ENCODE assay signal across 24 cellular contexts in the genomic region with DNA sequence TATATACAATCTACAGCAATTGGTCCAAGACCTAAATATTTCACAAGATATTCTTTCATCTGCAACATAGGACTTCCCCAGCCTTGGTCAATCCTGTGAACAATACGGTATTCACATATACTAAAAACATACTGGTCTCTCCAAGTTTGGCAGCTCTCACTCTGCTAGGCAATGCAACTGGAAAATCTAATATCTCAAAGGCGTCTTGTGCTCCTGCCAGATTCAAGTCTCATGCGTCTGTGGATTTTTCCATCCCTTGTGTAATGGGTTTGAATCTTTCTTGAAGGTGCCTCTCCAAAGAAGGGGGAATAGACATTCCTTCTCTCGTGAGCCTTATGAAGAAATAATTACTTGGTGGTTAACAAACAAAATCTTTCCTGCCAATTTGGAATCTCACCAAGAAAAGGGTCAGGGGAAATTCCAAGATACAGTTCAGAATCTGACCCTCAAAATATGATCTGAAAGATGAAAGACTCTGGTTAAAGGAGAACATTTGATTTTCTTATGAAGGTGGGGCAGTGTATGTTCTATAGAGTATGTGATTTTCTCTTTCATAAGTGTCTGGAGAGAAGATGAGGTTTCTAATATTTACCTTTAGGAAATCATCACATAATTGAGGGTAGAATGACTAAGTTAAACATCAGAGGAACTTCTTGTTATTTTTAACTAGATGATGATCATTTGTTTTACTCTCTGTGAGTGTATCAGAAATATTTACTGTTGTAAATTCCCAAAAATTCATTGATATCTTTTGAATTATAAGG. TPM values are rescaled to one million over a fixed set of nuclear protein-coding genes. Genes with fewer than 3 reads are reported as not detected.
DNase-seq lines count a peak whose midpoint lies in the region; ATAC-seq and TF ChIP-seq lines count a peak whose summit lies in the region.
"Had no signal": no experiment of that assay in that cellular context is flagged by ENCODE, and none has a peak within 500 bp of the region (broad histone marks: within the 10 kb centered on the region; RNA-seq: fewer than 3 reads in every experiment).

No MANE protein-coding gene starts in this region.

- H2BK15ac ChIP-seq in mesenchymal stem cell (ENCODE audit: low read depth, poor library complexity, severe bottlenecking) = no peak overlapping the region

- BruUV-seq in PC-3 (replicated peaks; lab: Mats Ljungman, UMichigan) = no TSS peak

- POLR2A ChIA-PET in PC-3 (lab: Charles Lee; ENCODE audit: unreplicated experiment) (no interaction called here), SK-N-SH (lab: Yijun Ruan, JAX) (no interaction called here)

- H3F3A ChIP-seq in PC-3 (ENCODE audit: low read length, unreplicated experiment) (no peaks in the 10 kb centered on the region), SK-N-SH (replicated peaks; ENCODE audit: insufficient read depth) (no peaks in the 10 kb centered on the region)

- H2BK120ac ChIP-seq in mesenchymal stem cell (ENCODE audit: low read depth, low read length) = no peak overlapping the region

- H3K79me1 ChIP-seq in mesenchymal stem cell (replicated peaks; ENCODE audit: low read length, poor library complexity, severe bottlenecking) = no peaks in the 10 kb centered on the region

- H4K20me1 ChIP-seq in PC-3 (ENCODE audit: low read length) = no peaks in the 10 kb centered on the region
- no peaks in the 10 kb centered on the region for H4K20me1 ChIP-seq in SK-N-SH (ENCODE audit: insufficient read depth)

- ATAC-seq in PC-3 (peak; percentile 77), GM21576 (IDR thresholded peaks at IDR 0.05; ENCODE audit: unreplicated experiment) (no peak)
- ATAC-seq: activated CD8-positive, alpha-beta memory T cell treated with anti-CD3 and anti-CD28 coated beads, Interleukin-2, amount 10 ng/mL, durations not matched to agents 7 days and 5 days; body of pancreas; stimulated activated naive CD8-positive, alpha-beta T cell treated with anti-CD3 and anti-CD28 coated beads, Interleukin-15, Interleukin-2, amounts not matched to agents 100 U/mL and 50 U/mL, for 24 hours had no signal

- H3K4me1 ChIP-seq in PC-3 (ENCODE audit: insufficient read depth, low read length) (peaks cover 30% of the 10 kb centered on the region), mesenchymal stem cell (ENCODE audit: control insufficient read depth, insufficient read depth, low read depth, low read length) (peaks cover 5% of the 10 kb centered on the region), SK-N-SH (ENCODE audit: control insufficient read depth in 1 of 2, insufficient read depth in 2 of 2, low read depth in 1 of 2, low read length in 1 of 2) (peaks cover 6 to 9% of the 10 kb centered on the region in 2 experiments; a peak in 3 of 4 replicates)
- H3K4me1 ChIP-seq: spleen, thyroid gland had no signal

- peak overlapping the region in 1 of 2 experiments; percentile 18 for H3K14ac ChIP-seq in mesenchymal stem cell (ENCODE audit: low read length in 2 of 2)

- H2AK5ac ChIP-seq in mesenchymal stem cell (ENCODE audit: low read length, severe bottlenecking) = no peak overlapping the region

- intact Hi-C loops in PC-3 (cut with micrococcal nuclease) = no loop called here

- no peak for TF ChIP-seq RAD21 in SK-N-SH (IDR thresholded peaks at IDR 0.05; ENCODE audit: low read length)

- H4K8ac ChIP-seq in mesenchymal stem cell (ENCODE audit: low read length) = no peak overlapping the region

- H4K91ac ChIP-seq in mesenchymal stem cell (ENCODE audit: low read length) = no peak overlapping the region

- H3K79me2 ChIP-seq in PC-3 (ENCODE audit: low read length) (no peaks in the 10 kb centered on the region), SK-N-SH (ENCODE audit: insufficient read depth) (no peaks in the 10 kb centered on the region)
- H3K79me2 ChIP-seq: hepatocyte had no signal

- H3K23ac ChIP-seq in mesenchymal stem cell (ENCODE audit: low read length in 2 of 2) = no peak overlapping the region

- DNase-seq in COLO829 (ENCODE audit: low spot score) (peak; percentile 13), PC-3 (peak; percentile 50), cardiac fibroblast (ENCODE audit: low read depth in 2 of 2) (peak; percentile 66 to 72), mesenchymal stem cell (peak; percentile 23), HuH-7.5 (ENCODE audit: low spot score) (no peak), SK-N-SH (no peak), COLO668 (lab: John Stamatoyannopoulos, UW; ENCODE audit: unreplicated experiment) (no peak)
- DNase-seq: activated CD4-positive, alpha-beta T cell treated with anti-CD3 and anti-CD28 coated beads, Interleukin-2, amount 10 ng/mL, durations not matched to agents 24 days and 14 days; activated CD8-positive, alpha-beta memory T cell treated with anti-CD3 and anti-CD28 coated beads, Interleukin-2, amount 10 ng/mL, durations not matched to agents 7 days and 5 days; body of pancreas; cortex of kidney; immature natural killer cell; KG1; MV-4-11; NCI-H187; NCI-H82; spleen; stimulated activated CD4-positive, alpha-beta T cell treated with anti-CD3 and anti-CD28 coated beads, Interleukin-4, amount 100 ng/mL, for 1 hour; stimulated activated naive CD8-positive, alpha-beta T cell treated with anti-CD3 and anti-CD28 coated beads, Interleukin-15, Interleukin-2, amounts not matched to agents 100 U/mL and 50 U/mL, for 24 hours; T-helper 1 cell; thyroid gland had no signal

- H2BK5ac ChIP-seq in mesenchymal stem cell (ENCODE audit: low read depth, low read length, poor library complexity, severe bottlenecking) = no peak overlapping the region

- no peak for TF ChIP-seq CTCF in PC-3 (conservative IDR thresholded peaks at IDR 0.05; ENCODE audit: low read depth, low read length)
- no peak for TF ChIP-seq CTCF in cardiac fibroblast (IDR thresholded peaks at IDR 0.05; ENCODE audit: low read depth, low read length)
- no peak for TF ChIP-seq CTCF in SK-N-SH (IDR thresholded peaks at IDR 0.05)

- H3K9me2 ChIP-seq in PC-3 (replicated peaks; ENCODE audit: low read length) (no peaks in the 10 kb centered on the region), SK-N-SH (no peaks in the 10 kb centered on the region)

- no peak overlapping the region for H3K4ac ChIP-seq in mesenchymal stem cell (ENCODE audit: low read depth in 1 of 2, low read length in 2 of 2)

- H3K4me3 ChIP-seq in PC-3 (ENCODE audit: low read length) = peak overlapping the region; percentile 22; the same call in 1 of the 2 replicates
- no peak overlapping the region for H3K4me3 ChIP-seq in cardiac fibroblast (replicated peaks in 1 of 2; ENCODE audit: low read depth in 2 of 2, low read length in 2 of 2)
- no peak overlapping the region for H3K4me3 ChIP-seq in mesenchymal stem cell (ENCODE audit: insufficient read depth in 1 of 2, low read depth in 1 of 2, low read length in 2 of 2)
- no peak overlapping the region for H3K4me3 ChIP-seq in SK-N-SH (ENCODE audit: low read depth in 2 of 2, low read length in 1 of 2)
- H3K4me3 ChIP-seq: body of pancreas, hepatocyte, mucosa of descending colon, spleen, thyroid gland had no signal

- H2BK12ac ChIP-seq in mesenchymal stem cell (ENCODE audit: low read length in 2 of 2) = no peak overlapping the region

- CTCF ChIA-PET in PC-3 (lab: Charles Lee) (no interaction called here), SK-N-SH (lab: Yijun Ruan, JAX) (interaction anchor here (1.5 kb wide), 1 partner anchor 12 kb away, joined by 3 read pairs; no protein-coding TSS in a partner anchor)

- TF ChIP-seq EP300 in SK-N-SH (IDR thresholded peaks at IDR 0.05; ENCODE audit: borderline replicate concordance in 1 of 2, low read depth in 1 of 2, low read length in 1 of 2) = no peak

- 92% methylated on average over 3 of the region's 4 CpGs for WGBS in mesenchymal stem cell
- WGBS in SK-N-SH (ENCODE audit: low lambda C conversion rate) = 60% methylated on average over 4 of the region's 4 CpGs

- H3K27me3 ChIP-seq in PC-3 (ENCODE audit: low read length) (no peaks in the 10 kb centered on the region), mesenchymal stem cell (ENCODE audit: control insufficient read depth in 1 of 2, insufficient read depth in 1 of 2, low read length in 2 of 2) (no peaks in the 10 kb centered on the region), SK-N-SH (ENCODE audit: insufficient read depth) (no peaks in the 10 kb centered on the region)
- H3K27me3 ChIP-seq: body of pancreas, hepatocyte, thyroid gland had no signal

- peak overlapping the region; percentile 43; the same call in 1 of the 2 replicates for H2AFZ ChIP-seq in PC-3 (ENCODE audit: low read length)
- H2AFZ ChIP-seq in mesenchymal stem cell (ENCODE audit: low read depth, low read length) = no peak overlapping the region
- no peak overlapping the region for H2AFZ ChIP-seq in SK-N-SH (ENCODE audit: low read depth)
- H2AFZ ChIP-seq: hepatocyte had no signal

- no peak overlapping the region for H3K9ac ChIP-seq in PC-3 (ENCODE audit: low read length)
- H3K9ac ChIP-seq in mesenchymal stem cell (ENCODE audit: low read length) = no peak overlapping the region
- no peak overlapping the region for H3K9ac ChIP-seq in SK-N-SH

- H3K4me2 ChIP-seq in PC-3 (ENCODE audit: low read length) = peak overlapping the region; percentile 66
- H3K4me2 ChIP-seq in mesenchymal stem cell (ENCODE audit: low read length, poor library complexity, severe bottlenecking) = no peak overlapping the region
- no peak overlapping the region for H3K4me2 ChIP-seq in SK-N-SH
- H3K4me2 ChIP-seq: hepatocyte had no signal

- H3K36me3 ChIP-seq in PC-3 (ENCODE audit: low read depth, low read length) (no peaks in the 10 kb centered on the region), mesenchymal stem cell (ENCODE audit: control insufficient read depth in 1 of 2, insufficient read depth in 2 of 2, low read depth in 1 of 2, low read length in 2 of 2) (no peaks in the 10 kb centered on the region), SK-N-SH (replicated peaks in 1 of 2; ENCODE audit: control insufficient read depth in 1 of 2, insufficient read depth in 2 of 2, low read length in 1 of 2) (no peaks in the 10 kb centered on the region)
- H3K36me3 ChIP-seq: spleen, thyroid gland had no signal

- H3K27ac ChIP-seq in PC-3 (ENCODE audit: low read length) (peak overlapping the region; percentile 27), mesenchymal stem cell (ENCODE audit: low read length, poor library complexity, severe bottlenecking) (no peak overlapping the region), SK-N-SH (ENCODE audit: low read depth in 2 of 2, low read length in 1 of 2) (no peak overlapping the region)
- H3K27ac ChIP-seq: body of pancreas, hepatocyte, spleen, thyroid gland had no signal

- H3K9me3 ChIP-seq in PC-3 (ENCODE audit: low read length) (no peaks in the 10 kb centered on the region), mesenchymal stem cell (ENCODE audit: control insufficient read depth, low read length) (no peaks in the 10 kb centered on the region), SK-N-SH (no peaks in the 10 kb centered on the region)
- H3K9me3 ChIP-seq: body of pancreas, mucosa of descending colon, spleen, thyroid gland had no signal

- H3K18ac ChIP-seq in mesenchymal stem cell (ENCODE audit: low read depth in 1 of 2, low read length in 2 of 2) = no peak overlapping the region

RNA-seq across cellular contexts. Expression of a gene that starts 27.6 kb away (rescaled TPM):
- total RNA-seq in PC-3 (2014; rRNA removed) = 26.8 and 30.7 TPM in 2 replicates
- polyA plus RNA-seq in mesenchymal stem cell (2013, experiment 1 of 2) = 17.4 TPM
- polyA plus RNA-seq in mesenchymal stem cell (2013, experiment 2 of 2) = 19.2 TPM
- polyA plus RNA-seq in SK-N-SH (2012; rRNA removed) = 33.9 and 41.3 TPM in 2 replicates
- 32.1 and 33.3 TPM in 2 replicates for polyA plus RNA-seq in SK-N-SH (2012; cell fraction: cytosol; rRNA removed)
- 63.1 and 166 TPM in 2 replicates for polyA plus RNA-seq in SK-N-SH (2012; cell fraction: nucleus; rRNA removed)

Comparison
In these comparisons a context has a peak if more than half of its experiments do, and no peak if none do; other contexts are left out.
1. DNase-seq: peak in COLO829 (single experiment), PC-3 (single experiment), cardiac fibroblast (2 of 2) and mesenchymal stem cell (single experiment); none in HuH-7.5 (single experiment), SK-N-SH (single experiment) and COLO668 (single experiment).